ENCODE assay signal across 8 cellular contexts in the genomic region with DNA sequence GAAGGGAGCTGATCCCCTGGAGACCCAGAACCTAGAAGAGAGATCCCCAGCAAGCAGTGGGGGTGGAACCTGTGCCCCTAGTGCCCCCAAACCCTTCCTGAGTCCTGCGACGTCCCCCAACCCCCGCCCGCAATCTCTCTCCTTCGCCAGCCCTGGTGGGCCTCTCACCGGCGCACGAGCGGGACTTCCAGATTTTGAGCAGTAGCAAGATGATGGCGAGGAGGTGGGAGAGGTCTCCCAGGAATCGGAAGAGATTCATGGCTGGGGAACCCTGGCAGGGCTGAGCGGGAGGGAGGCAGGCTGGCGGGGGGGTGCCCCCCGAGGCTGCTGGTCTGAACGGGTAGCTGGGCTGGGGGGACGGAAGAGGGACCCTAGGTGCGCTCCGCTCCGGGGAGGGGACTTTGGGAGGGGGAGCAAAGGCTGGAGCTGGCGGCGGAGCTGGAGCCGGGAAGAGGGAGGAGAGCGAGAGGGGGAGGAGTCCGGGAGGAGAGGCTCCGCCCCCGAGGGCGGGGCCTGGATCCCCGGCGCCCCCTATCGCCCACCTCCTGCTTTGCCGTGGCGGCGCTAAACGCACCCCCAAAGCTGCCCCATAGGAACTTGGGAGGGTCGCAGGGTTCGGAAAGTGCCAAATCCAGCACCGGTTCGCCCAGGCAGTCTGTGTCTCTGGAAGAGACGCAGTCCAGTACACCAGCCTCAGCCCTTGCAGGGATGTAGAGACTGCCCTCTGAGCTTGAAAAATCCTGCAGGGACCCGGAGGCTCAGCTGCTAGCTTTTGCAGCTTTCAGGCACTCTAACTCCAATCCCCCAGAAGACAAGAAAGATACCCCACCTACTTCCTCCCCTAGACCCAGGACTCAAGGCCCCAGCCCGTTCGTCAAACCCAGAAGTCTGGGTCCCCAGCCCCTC. TPM values are rescaled to one million over a fixed set of nuclear protein-coding genes. Genes with fewer than 3 reads are reported as not detected.
DNase-seq lines count a peak whose midpoint lies in the region; ATAC-seq lines count a peak whose summit lies in the region.

A gene (minus strand): TSS at position 452 of the 906 bp plus-strand sequence. CDS start 193 bp downstream, at position 259.

- peak within 1 kb of the TSS; percentile 97 for H3K23ac ChIP-seq in mesendoderm (ENCODE audit: low read length)

- H3K4me3 ChIP-seq in endocrine pancreas (ENCODE audit: control insufficient read depth, insufficient read depth, low read length) (peak within 1 kb of the TSS; percentile 59), mesendoderm (ENCODE audit: low read length) (peak within 1 kb of the TSS; percentile 53)

- peaks cover 11% of the 10 kb centered on the region for H3K79me2 ChIP-seq in mesendoderm (ENCODE audit: control insufficient read depth, insufficient read depth, low read length)

- H3K9me3 ChIP-seq in endocrine pancreas (ENCODE audit: control insufficient read depth, low read length) = no peaks in the 10 kb centered on the region

- peak within 1 kb of the TSS; percentile 62 for H2BK5ac ChIP-seq in mesendoderm (ENCODE audit: low read length)

- H2BK120ac ChIP-seq in mesendoderm (ENCODE audit: low read depth, low read length) = peak within 1 kb of the TSS; percentile 17

- H2BK15ac ChIP-seq in mesendoderm (replicated peaks; ENCODE audit: low read depth) = no peak within 1 kb of the TSS

- no peak within 1 kb of the TSS for H4K5ac ChIP-seq in mesendoderm (ENCODE audit: low read length)

- no peak within 1 kb of the TSS for H2AK5ac ChIP-seq in mesendoderm (ENCODE audit: low read length)

- peak; percentile 35 to 70 for DNase-seq in NCI-H187 (lab: John Stamatoyannopoulos, UW)
- DNase-seq in NCI-H187 treated with DMSO at 0.1 percent for 48 hours (lab: John Stamatoyannopoulos, UW) = no peak
- peak; percentile 89 for DNase-seq in NCI-H82 (lab: John Stamatoyannopoulos, UW)
- peak; percentile 58 to 82 (median 77) for DNase-seq in activated CD8-positive, alpha-beta memory T cell treated with anti-CD3 and anti-CD28 coated beads for 48 hours (ENCODE audit: low read depth in 2 of 3, low spot score in 2 of 3)
- peak; percentile 70 for DNase-seq in mesendoderm
- peak; percentile 71 for DNase-seq in stimulated activated CD8-positive, alpha-beta memory T cell treated with anti-CD3 and anti-CD28 coated beads, Interleukin-15, amount 100 ng/mL, for 24 hours (ENCODE audit: low read depth)

- H3K27ac ChIP-seq in mesendoderm (ENCODE audit: low read depth, low read length) = peak within 1 kb of the TSS; percentile 42

- peak within 1 kb of the TSS; percentile 88 for H3K18ac ChIP-seq in mesendoderm (ENCODE audit: low read length)

- peak within 1 kb of the TSS; percentile 76 for H3K4me2 ChIP-seq in mesendoderm (ENCODE audit: low read length)

- H3K27me3 ChIP-seq in endocrine pancreas (ENCODE audit: control insufficient read depth, insufficient read depth, low read length) (peaks cover 3% of the 10 kb centered on the region), mesendoderm (ENCODE audit: insufficient read depth, low read length, poor library complexity) (peaks cover 15% of the 10 kb centered on the region)

- peaks cover 8% of the 10 kb centered on the region for H3K79me1 ChIP-seq in mesendoderm (ENCODE audit: low read length)

- H4K8ac ChIP-seq in mesendoderm (ENCODE audit: low read depth, low read length) = peak within 1 kb of the TSS; percentile 1

- ATAC-seq in HG03095 (IDR thresholded peaks at IDR 0.05; ENCODE audit: unreplicated experiment) = peak; percentile 61

- H3K9ac ChIP-seq in endocrine pancreas (ENCODE audit: control insufficient read depth, insufficient read depth, low read length) (peak within 1 kb of the TSS; percentile 98), mesendoderm (ENCODE audit: low read length) (peak within 1 kb of the TSS; percentile 99)

- peak within 1 kb of the TSS; percentile 100 for H3K56ac ChIP-seq in mesendoderm (ENCODE audit: low read length)

- peak within 1 kb of the TSS; percentile 85 for H3K4ac ChIP-seq in mesendoderm (ENCODE audit: low read depth, low read length)

- no peaks in the 10 kb centered on the region for H3K4me1 ChIP-seq in endocrine pancreas (ENCODE audit: control insufficient read depth, insufficient read depth, low read length)
- H3K4me1 ChIP-seq in mesendoderm (ENCODE audit: control insufficient read depth, low read depth, low read length) = peaks cover 1% of the 10 kb centered on the region

- WGBS in mesendoderm (ENCODE audit: extremely low coverage, insufficient coverage, low lambda C conversion rate) = no CpG with 5 or more reads among the region's 42 CpGs

- H3K36me3 ChIP-seq in endocrine pancreas (ENCODE audit: control insufficient read depth, insufficient read depth, low read length) = no peaks in the 10 kb centered on the region
- peaks cover 10% of the 10 kb centered on the region for H3K36me3 ChIP-seq in mesendoderm (ENCODE audit: control insufficient read depth, insufficient read depth, low read length)

RNA-seq across cellular contexts. Expression of the gene that starts here (rescaled TPM):
- 243 TPM for polyA plus RNA-seq in mesendoderm (2013, experiment 1 of 2)
- polyA plus RNA-seq in mesendoderm (2013, experiment 2 of 2) = 238 TPM
